8 cellular contexts compared by ENCODE assay signal in the genomic region with DNA sequence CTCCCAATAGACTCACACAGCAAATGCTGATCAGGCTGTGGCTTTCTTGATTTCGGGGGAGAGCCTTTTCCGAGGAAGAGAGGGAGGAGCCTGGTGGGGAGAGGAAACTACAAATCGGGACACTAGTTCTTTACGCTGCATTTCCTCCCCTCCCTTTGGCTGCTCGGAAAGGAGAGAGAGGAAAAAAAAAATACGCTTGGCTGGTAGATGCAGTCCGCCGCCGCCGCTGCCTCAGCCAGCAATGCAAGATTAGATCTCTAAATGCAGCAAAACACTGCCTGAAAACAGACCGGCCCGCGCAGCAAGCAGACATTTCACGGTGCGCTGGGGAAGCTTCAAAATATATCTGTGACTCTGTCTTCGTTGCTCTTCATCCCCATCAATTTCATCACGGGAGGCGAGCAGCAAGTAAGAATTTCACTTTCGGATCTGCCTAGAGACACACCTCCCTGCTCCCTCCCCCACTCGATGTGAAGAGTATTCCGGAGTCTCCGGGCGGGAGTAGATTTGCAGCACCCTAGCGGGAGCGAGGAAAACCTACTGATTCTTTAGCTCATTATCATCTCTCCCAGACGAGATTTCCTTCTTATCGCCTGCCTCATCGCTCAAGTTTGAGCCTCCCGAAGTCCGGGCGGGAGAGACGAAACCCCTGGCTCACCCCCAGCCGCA. TPM values are rescaled to one million over a fixed set of nuclear protein-coding genes. Genes with fewer than 3 reads are reported as not detected.
DNase-seq lines count a peak whose midpoint lies in the region; ATAC-seq, FAIRE-seq and TF ChIP-seq lines count a peak whose summit lies in the region.

Gene PCDH17 (plus strand): TSS at position 138 of the 669 bp plus-strand sequence. CDS start 803 bp downstream, outside the sequence.

- peak within 1 kb of the TSS; percentile 73 for H3K4me3 ChIP-seq in astrocyte (ENCODE audit: insufficient read depth, low read depth, low read length)
- H3K4me3 ChIP-seq in right cardiac atrium (ENCODE audit: low read length) = peak within 1 kb of the TSS; percentile 75

- peak within 1 kb of the TSS; percentile 82 for H2AFZ ChIP-seq in astrocyte (ENCODE audit: low read depth, low read length)

- H3K79me2 ChIP-seq in astrocyte (ENCODE audit: insufficient read depth, low read length) = no peaks in the 10 kb centered on the region

- under 1% methylated on average over 33 of the region's 33 CpGs for WGBS in right cardiac atrium

- H3K36me3 Mint-ChIP-seq in astrocyte (ENCODE audit: low read depth, unreplicated experiment) = no peaks in the 10 kb centered on the region

- H3K9me3 ChIP-seq in astrocyte (ENCODE audit: insufficient read depth, low read depth, low read length) (peaks cover 9% of the 10 kb centered on the region), right cardiac atrium (ENCODE audit: control insufficient read depth, low read length) (no peaks in the 10 kb centered on the region)

- FAIRE-seq in astrocyte (lab: Jason Lieb, UNC) = no peak

- peaks cover 17% of the 10 kb centered on the region for H3K9me3 Mint-ChIP-seq in astrocyte (ENCODE audit: unreplicated experiment)

- H3K27me3 ChIP-seq in astrocyte (ENCODE audit: insufficient read depth, low read length) (peaks cover 32% of the 10 kb centered on the region), right cardiac atrium (ENCODE audit: control insufficient read depth, insufficient read depth) (no peaks in the 10 kb centered on the region)

- no peaks in the 10 kb centered on the region for H4K20me1 ChIP-seq in astrocyte (ENCODE audit: insufficient read depth, low read length)

- H3K9ac ChIP-seq in astrocyte (ENCODE audit: low read length) = peak within 1 kb of the TSS; percentile 69

- peak in 13 of 14 donors; percentile 16 to 87 (median 73) for DNase-seq in C1 segment of cervical spinal cord (lab: John Stamatoyannopoulos, UW)
- DNase-seq in NCI-H1092 (lab: John Stamatoyannopoulos, UW) = peak; percentile 48
- peak; percentile 62 for DNase-seq in astrocyte (ENCODE audit: low read depth)
- DNase-seq in right cardiac atrium = peak; percentile 37 to 67 (median 59)
- peak; percentile 84 for DNase-seq in pons (ENCODE audit: low spot score)
- no peak for DNase-seq in activated CD4-positive, CD25-positive, alpha-beta regulatory T cell treated with anti-CD3 and anti-CD28 coated beads, Interleukin-2, amount 50 U/mL, for 72 hours
- DNase-seq in SIG-M5 treated with dmso at 0.1 percent for 504 hours (lab: John Stamatoyannopoulos, UW; ENCODE audit: unreplicated experiment) = no peak

- H3K4me2 ChIP-seq in astrocyte (ENCODE audit: low read length) = peak within 1 kb of the TSS; percentile 94

- no peak within 1 kb of the TSS for H3K27ac ChIP-seq in astrocyte (ENCODE audit: low read depth, low read length)
- peak within 1 kb of the TSS; percentile 55 for H3K27ac ChIP-seq in right cardiac atrium (ENCODE audit: low read length)

- H3K27ac Mint-ChIP-seq in astrocyte (ENCODE audit: unreplicated experiment) = peak within 1 kb of the TSS; percentile 56

- H3K36me3 ChIP-seq in astrocyte (ENCODE audit: insufficient read depth, low read length) = no peaks in the 10 kb centered on the region

- TF ChIP-seq CTCF in astrocyte (IDR thresholded peaks at IDR 0.05; ENCODE audit: insufficient read depth, low read depth, low read length) = no peak

- H3K27me3 Mint-ChIP-seq in astrocyte (ENCODE audit: low read depth, unreplicated experiment) = peaks cover 36% of the 10 kb centered on the region

- no peaks in the 10 kb centered on the region for H3K4me1 Mint-ChIP-seq in astrocyte (ENCODE audit: low read depth, unreplicated experiment)

- peak within 1 kb of the TSS; percentile 93 for H3K4me3 Mint-ChIP-seq in astrocyte (ENCODE audit: unreplicated experiment)

- peaks cover 20% of the 10 kb centered on the region for H3K4me1 ChIP-seq in astrocyte (ENCODE audit: insufficient read depth, low read length)
- no peaks in the 10 kb centered on the region for H3K4me1 ChIP-seq in right cardiac atrium (ENCODE audit: control insufficient read depth, insufficient read depth, low read length)

- ATAC-seq in right cardiac atrium = peak; percentile 49 to 59
- ATAC-seq in HG03520 (IDR thresholded peaks at IDR 0.05; ENCODE audit: unreplicated experiment) = no peak

- intact Hi-C loops in right cardiac atrium (cut with DNase I) = no loop called here

RNA-seq across cellular contexts. Expression of gene PCDH17, which starts in this region (rescaled TPM):
- total RNA-seq in astrocyte (0.70 and 2.1 TPM in 2 replicates), right cardiac atrium (1 to 10 TPM; 4.2 to 6.0 (median 5.4) TPM)
- polyA plus RNA-seq in right cardiac atrium = 1.3 TPM

Comparison
In these comparisons a context has a peak if more than half of its experiments do, and no peak if none do; other contexts are left out.
1. DNase-seq: peak in C1 segment of cervical spinal cord (13 of 14), NCI-H1092 (single experiment), astrocyte (single experiment), right cardiac atrium (3 of 3) and pons (single experiment); none in activated CD4-positive, CD25-positive, alpha-beta regulatory T cell treated with anti-CD3 and anti-CD28 coated beads, Interleukin-2, amount 50 U/mL, for 72 hours (single experiment) and SIG-M5 treated with dmso at 0.1 percent for 504 hours (single experiment).